In the genomic region with DNA sequence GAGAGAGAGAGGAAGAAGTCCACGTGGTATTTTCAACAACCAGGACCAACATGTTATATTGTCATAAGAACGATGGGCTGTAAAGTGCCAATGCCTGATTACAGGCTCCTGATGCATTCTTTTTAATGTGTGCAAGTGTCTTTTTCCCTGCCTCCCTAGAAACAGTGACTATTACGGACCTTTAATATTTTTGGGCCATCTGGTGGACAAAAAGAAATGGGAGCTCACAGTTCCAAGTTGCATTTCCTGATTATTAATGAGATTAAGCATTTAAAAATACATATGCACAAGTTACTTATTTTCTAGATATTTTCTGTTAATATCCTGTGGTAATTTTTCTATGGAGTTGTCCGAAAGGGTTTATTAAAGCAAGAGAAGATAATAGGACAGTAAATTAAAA, we compare ENCODE assay signal across 27 cellular contexts.
"Had no signal": no experiment of that assay in that cellular context is flagged by ENCODE, and none has a peak within 500 bp of the region (broad histone marks: within the 10 kb centered on the region; RNA-seq: fewer than 3 reads in every experiment).

No MANE protein-coding gene starts in this region.

- H3K27me3 Mint-ChIP-seq: activated CD4-positive, alpha-beta T cell treated with anti-CD3 and anti-CD28 coated beads, Interleukin-2, amount 10 ng/mL, durations not matched to agents 7 days and 5 days; activated CD8-positive, alpha-beta memory T cell treated with anti-CD3 and anti-CD28 coated beads, Interleukin-2, amount 10 ng/mL, durations not matched to agents 7 days and 5 days; activated CD8-positive, alpha-beta T cell treated with anti-CD3 and anti-CD28 coated beads for 36 hours; activated naive CD4-positive, alpha-beta T cell treated with anti-CD3 and anti-CD28 coated beads, Interleukin-2, amount 10 ng/mL, durations not matched to agents 7 days and 5 days; dendritic cell treated with granulocyte-macrophage colony-stimulating factor and Interleukin-4, amounts not matched to agents 40 ng/mL and 50 ng/mL, for 4 days; naive B cell had no signal

- H3K27ac ChIP-seq: cardiac muscle cell, esophagus muscularis mucosa, heart left ventricle, lower lobe of right lung, sigmoid colon, testis, upper lobe of left lung had no signal

- H3K9me3 Mint-ChIP-seq: neural crest cell had no signal

- DNase-seq: activated CD4-positive, alpha-beta T cell treated with anti-CD3 and anti-CD28 coated beads, Interleukin-2, amount 10 ng/mL, durations not matched to agents 7 days and 5 days; activated CD4-positive, CD25-positive, alpha-beta regulatory T cell treated with anti-CD3 and anti-CD28 coated beads, Interleukin-2, amount 50 U/mL, for 72 hours; activated CD8-positive, alpha-beta memory T cell treated with anti-CD3 and anti-CD28 coated beads, Interleukin-2, amount 10 ng/mL, durations not matched to agents 7 days and 5 days; activated CD8-positive, alpha-beta T cell treated with anti-CD3 and anti-CD28 coated beads for 36 hours; activated effector memory CD4-positive, alpha-beta T cell treated with anti-CD3 and anti-CD28 coated beads, Interleukin-2, amount 50 U/mL, for 16 hours; activated naive CD4-positive, alpha-beta T cell treated with anti-CD3 and anti-CD28 coated beads, Interleukin-2, amount 10 ng/mL, durations not matched to agents 7 days and 5 days; activated T-cell treated with anti-CD3 and anti-CD28 coated beads for 4 hours; effector CD4-positive, alpha-beta T cell; heart left ventricle; left colon; lower lobe of right lung; naive B cell; occipital lobe; posterior cingulate gyrus; sigmoid colon; stimulated activated CD4-positive, alpha-beta T cell treated with anti-CD3 and anti-CD28 coated beads, Interleukin-2, amount 100 ng/mL, for 48 hours; stimulated activated CD8-positive, alpha-beta memory T cell treated with anti-CD3 and anti-CD28 coated beads, Interleukin-4, amount 100 ng/mL, for 48 hours; stimulated activated naive CD4-positive, alpha-beta T cell; T1000; testis; upper lobe of left lung had no signal

- H3K36me3 Mint-ChIP-seq: activated CD8-positive, alpha-beta memory T cell treated with anti-CD3 and anti-CD28 coated beads, Interleukin-2, amount 10 ng/mL, durations not matched to agents 7 days and 5 days; activated naive CD4-positive, alpha-beta T cell treated with anti-CD3 and anti-CD28 coated beads, Interleukin-2, amount 10 ng/mL, durations not matched to agents 7 days and 5 days; naive B cell had no signal

- H3K9me3 ChIP-seq: esophagus muscularis mucosa, heart left ventricle, lower lobe of right lung, sigmoid colon, testis, upper lobe of left lung had no signal

- ATAC-seq: activated CD8-positive, alpha-beta memory T cell treated with anti-CD3 and anti-CD28 coated beads, Interleukin-2, amount 10 ng/mL, durations not matched to agents 7 days and 5 days; activated CD8-positive, alpha-beta T cell treated with anti-CD3 and anti-CD28 coated beads for 36 hours; heart left ventricle; left colon; lower lobe of right lung had no signal

- H3K4me1 Mint-ChIP-seq: activated CD4-positive, alpha-beta T cell treated with anti-CD3 and anti-CD28 coated beads, Interleukin-2, amount 10 ng/mL, durations not matched to agents 7 days and 5 days; activated CD8-positive, alpha-beta memory T cell treated with anti-CD3 and anti-CD28 coated beads, Interleukin-2, amount 10 ng/mL, durations not matched to agents 7 days and 5 days; activated naive CD4-positive, alpha-beta T cell treated with anti-CD3 and anti-CD28 coated beads, Interleukin-2, amount 10 ng/mL, durations not matched to agents 7 days and 5 days; naive B cell had no signal

- H3K4me1 ChIP-seq: esophagus muscularis mucosa, heart left ventricle, lower lobe of right lung, sigmoid colon, testis, upper lobe of left lung had no signal

- FAIRE-seq: islet of Langerhans had no signal

- H3K27me3 ChIP-seq: cardiac muscle cell, esophagus muscularis mucosa, heart left ventricle, sigmoid colon, testis, upper lobe of left lung had no signal

- H3K4me3 ChIP-seq: cardiac muscle cell, esophagus muscularis mucosa, heart left ventricle, lower lobe of right lung, sigmoid colon, testis, upper lobe of left lung had no signal

- H3K4me3 Mint-ChIP-seq: activated CD4-positive, alpha-beta T cell treated with anti-CD3 and anti-CD28 coated beads, Interleukin-2, amount 10 ng/mL, durations not matched to agents 7 days and 5 days; activated CD8-positive, alpha-beta memory T cell treated with anti-CD3 and anti-CD28 coated beads, Interleukin-2, amount 10 ng/mL, durations not matched to agents 7 days and 5 days; activated CD8-positive, alpha-beta T cell treated with anti-CD3 and anti-CD28 coated beads for 36 hours; activated naive CD4-positive, alpha-beta T cell treated with anti-CD3 and anti-CD28 coated beads, Interleukin-2, amount 10 ng/mL, durations not matched to agents 7 days and 5 days; dendritic cell treated with granulocyte-macrophage colony-stimulating factor and Interleukin-4, amounts not matched to agents 40 ng/mL and 50 ng/mL, for 4 days; naive B cell; neural crest cell; T-helper 1 cell treated with Interleukin-12 subunit alpha and Interleukin-12 subunit beta and Interleukin-4 antibody, amounts not matched to agents 30 μg/mL and 1 μg/mL, for 36 hours had no signal

- H3K36me3 ChIP-seq: cardiac muscle cell, esophagus muscularis mucosa, heart left ventricle, lower lobe of right lung, sigmoid colon, upper lobe of left lung had no signal

- H3K27ac Mint-ChIP-seq: activated CD4-positive, alpha-beta T cell treated with anti-CD3 and anti-CD28 coated beads, Interleukin-2, amount 10 ng/mL, durations not matched to agents 7 days and 5 days; activated CD8-positive, alpha-beta memory T cell treated with anti-CD3 and anti-CD28 coated beads, Interleukin-2, amount 10 ng/mL, durations not matched to agents 7 days and 5 days; activated CD8-positive, alpha-beta T cell treated with anti-CD3 and anti-CD28 coated beads for 36 hours; activated naive CD4-positive, alpha-beta T cell treated with anti-CD3 and anti-CD28 coated beads, Interleukin-2, amount 10 ng/mL, durations not matched to agents 7 days and 5 days; dendritic cell treated with granulocyte-macrophage colony-stimulating factor and Interleukin-4, amounts not matched to agents 40 ng/mL and 50 ng/mL, for 4 days; naive B cell; T-helper 1 cell treated with Interleukin-12 subunit alpha and Interleukin-12 subunit beta and Interleukin-4 antibody, amounts not matched to agents 30 μg/mL and 1 μg/mL, for 36 hours had no signal
